8 cellular contexts compared by ENCODE assay signal in genomic region chr13:112725346-112726017, GRCh38. TPM values are rescaled to one million over a fixed set of nuclear protein-coding genes. Genes with fewer than 3 reads are reported as not detected.
DNase-seq lines count a peak whose midpoint lies in the region; ATAC-seq and TF ChIP-seq lines count a peak whose summit lies in the region.

No MANE protein-coding gene starts in this region.

- no peaks in the 10 kb centered on the region for H3K9me3 Mint-ChIP-seq in CD4-positive, alpha-beta T cell

- no peak overlapping the region for H3K27ac ChIP-seq in CD4-positive, alpha-beta T cell (ENCODE audit: low read depth, low read length)
- H3K27ac ChIP-seq in heart right ventricle = peak overlapping the region in 9 of 10 donors; percentile 33 to 92 (median 86)

- ATAC-seq in CD4-positive, alpha-beta T cell (ENCODE audit: poor library complexity) = peak; percentile 76
- ATAC-seq in GM21529 (IDR thresholded peaks at IDR 0.05; ENCODE audit: unreplicated experiment) (peak; percentile 52), heart right ventricle (peak in 7 of 8 donors; percentile 30 to 62 (median 45)), HG02610 (IDR thresholded peaks at IDR 0.05; ENCODE audit: unreplicated experiment) (no peak), GM18517 (IDR thresholded peaks at IDR 0.05; ENCODE audit: unreplicated experiment) (no peak)

- intact Hi-C loops in CD4-positive, alpha-beta T cell (cut with DNase I, micrococcal nuclease) = no loop called here
- intact Hi-C loops in heart right ventricle (cut with DNase I) = loop anchor here in 3 of 10 donors (5.0 kb wide), 1 partner anchor 33 kb away; the partner anchor contains the start of gene ATP11A (in 3 of the 3)

- H3K27me3 ChIP-seq in CD4-positive, alpha-beta T cell (ENCODE audit: control insufficient read depth, insufficient read depth, low read length) = no peaks in the 10 kb centered on the region
- no peaks in the 10 kb centered on the region for H3K27me3 ChIP-seq in heart right ventricle

- H3K27me3 Mint-ChIP-seq in CD4-positive, alpha-beta T cell = no peaks in the 10 kb centered on the region

- WGBS in heart right ventricle, 2 donors = 48 to 55% methylated on average over 18 of the region's 18 CpGs

- no peak for TF ChIP-seq CTCF in CD4-positive, alpha-beta T cell (IDR thresholded peaks at IDR 0.05)
- TF ChIP-seq CTCF in heart right ventricle (IDR thresholded peaks at IDR 0.05) = no peak

- H3K9me3 ChIP-seq in CD4-positive, alpha-beta T cell (ENCODE audit: control insufficient read depth, low read length) = no peaks in the 10 kb centered on the region
- H3K9me3 ChIP-seq in heart right ventricle = no peaks in the 10 kb centered on the region

- peak overlapping the region; percentile 62 for H3K27ac Mint-ChIP-seq in CD4-positive, alpha-beta T cell

- no peaks in the 10 kb centered on the region for H3K36me3 ChIP-seq in heart right ventricle

- H3K4me3 Mint-ChIP-seq in CD4-positive, alpha-beta T cell = peak overlapping the region; percentile 36

- H3K4me3 ChIP-seq in heart right ventricle = peak overlapping the region in 3 of 10 donors; percentile 5 to 28 (median 15)

- CTCF ChIA-PET in CD4-positive, alpha-beta T cell (lab: Charles Lee) = no interaction called here

- POLR2A ChIA-PET in CD4-positive, alpha-beta T cell (lab: Charles Lee) = interaction anchor here (0.9 to 1.2 kb wide), 3 partner anchors 28 to 137 kb away, joined by 3 to 4 read pairs (median 3); partner anchors contain the start of genes ATP11A and TUBGCP3

- H3K36me3 Mint-ChIP-seq in CD4-positive, alpha-beta T cell (ENCODE audit: low read depth) = no peaks in the 10 kb centered on the region

- peaks cover 50% of the 10 kb centered on the region for H3K4me1 Mint-ChIP-seq in CD4-positive, alpha-beta T cell (ENCODE audit: low read depth)

- peak in 3 of 10 experiments; percentile 8 to 21 (median 8) for DNase-seq in CD4-positive, alpha-beta T cell
- peak; percentile 90 for DNase-seq in NCI-H69 (lab: John Stamatoyannopoulos, UW)
- peak in 1 of 2 donors; percentile 45 for DNase-seq in heart right ventricle
- DNase-seq in hippocampal formation (lab: John Stamatoyannopoulos, UW) = no peak
- DNase-seq in activated gamma-delta T cell (lab: John Stamatoyannopoulos, UW) = no peak

- peaks cover 17 to 93% (median 72%) of the 10 kb centered on the region in 9 donors for H3K4me1 ChIP-seq in heart right ventricle

RNA-seq across cellular contexts. Expression of gene ATP11A, which starts 35.6 kb away (rescaled TPM):
- 10 to 100 TPM; 56.7 to 66.8 TPM for total RNA-seq in CD4-positive, alpha-beta T cell
- 100 to 1,000 TPM in 6 of 10 donors, 10 to 100 TPM in 4; 81.1 to 164 (median 118) TPM for total RNA-seq in heart right ventricle
- polyA plus RNA-seq in heart right ventricle = 10 to 100 TPM; 20.0 to 24.9 TPM

Comparison
In these comparisons a context has a peak if more than half of its experiments do, and no peak if none do; other contexts are left out.
1. ATAC-seq: peak in CD4-positive, alpha-beta T cell (single experiment), GM21529 (single experiment) and heart right ventricle (7 of 8); none in HG02610 (single experiment) and GM18517 (single experiment).